8 cellular contexts compared by ENCODE assay signal in the genomic region with DNA sequence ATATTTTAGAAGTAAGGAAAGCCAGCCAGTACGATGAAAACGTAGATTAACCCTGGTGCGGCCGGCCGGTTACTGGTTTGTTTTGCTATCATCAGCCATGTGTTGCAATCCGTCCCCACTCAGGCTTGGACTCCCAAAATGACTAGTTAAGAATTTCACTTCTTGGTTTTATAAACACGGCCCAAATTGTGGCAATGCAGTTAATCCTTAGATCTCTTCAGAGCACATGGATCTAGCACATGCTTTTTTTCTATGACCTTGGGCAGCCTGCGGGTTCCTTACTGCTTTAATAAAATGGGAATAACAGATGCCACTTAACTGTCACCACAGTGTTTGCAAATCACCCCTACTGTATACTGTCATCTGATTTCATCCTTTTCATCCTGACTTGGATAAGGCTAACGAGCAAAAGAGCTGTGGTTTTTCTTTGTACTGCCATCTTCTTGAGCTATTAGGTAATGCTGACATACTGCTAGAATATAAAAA.
DNase-seq lines count a peak whose midpoint lies in the region; ATAC-seq lines count a peak whose summit lies in the region.

No MANE protein-coding gene starts in this region.

- ATAC-seq in GM21529 (IDR thresholded peaks at IDR 0.05; ENCODE audit: unreplicated experiment) (peak; percentile 28), GM18907 (IDR thresholded peaks at IDR 0.05; ENCODE audit: unreplicated experiment) (no peak)

- H3K4me1 ChIP-seq in effector memory CD4-positive, alpha-beta T cell (ENCODE audit: control insufficient read depth, insufficient read depth, low read length, poor library complexity, severe bottlenecking), result peaks cover 9% of the 10 kb centered on the region
- H3K4me1 ChIP-seq in muscle layer of colon (ENCODE audit: insufficient read depth, low read length), result peaks cover 20% of the 10 kb centered on the region

- peak overlapping the region; percentile 83 for H3K4me3 ChIP-seq in effector memory CD4-positive, alpha-beta T cell (ENCODE audit: insufficient read depth, low read depth, low read length, poor library complexity, severe bottlenecking)
- H3K4me3 ChIP-seq in muscle layer of colon (ENCODE audit: low read depth in 1 of 2, low read length in 2 of 2), result peak overlapping the region; percentile 44 to 90

- H3K36me3 ChIP-seq in effector memory CD4-positive, alpha-beta T cell (ENCODE audit: control insufficient read depth, insufficient read depth, low read length), result no peaks in the 10 kb centered on the region
- H3K36me3 ChIP-seq in muscle layer of colon (ENCODE audit: insufficient read depth, low read length), result no peaks in the 10 kb centered on the region

- H3K27me3 ChIP-seq in effector memory CD4-positive, alpha-beta T cell (replicated peaks; ENCODE audit: control insufficient read depth, insufficient read depth, low read length, poor library complexity, severe bottlenecking), result no peaks in the 10 kb centered on the region
- H3K27me3 ChIP-seq in muscle layer of colon (ENCODE audit: control insufficient read depth in 1 of 2, insufficient read depth in 2 of 2, low read length in 2 of 2), result no peaks in the 10 kb centered on the region

- peak overlapping the region; percentile 97 for H3K27ac ChIP-seq in effector memory CD4-positive, alpha-beta T cell (ENCODE audit: insufficient read depth, low read length, poor library complexity, severe bottlenecking)
- H3K27ac ChIP-seq in muscle layer of colon (ENCODE audit: low read depth, low read length), result peak overlapping the region; percentile 88

- peak; percentile 49 for DNase-seq in Ammon's horn (ENCODE audit: low spot score)
- peak; percentile 45 for DNase-seq in RPMI8226
- no peak for DNase-seq in effector memory CD4-positive, alpha-beta T cell
- DNase-seq in NCI-H510A (lab: John Stamatoyannopoulos, UW), result no peak
- no peak for DNase-seq in NCI-H1048 (lab: John Stamatoyannopoulos, UW)

- no peaks in the 10 kb centered on the region for H3K9me3 ChIP-seq in effector memory CD4-positive, alpha-beta T cell (ENCODE audit: control insufficient read depth, low read length)
- no peaks in the 10 kb centered on the region for H3K9me3 ChIP-seq in muscle layer of colon (ENCODE audit: low read length)

- peak overlapping the region; percentile 93 for H3K9ac ChIP-seq in muscle layer of colon (ENCODE audit: low read length)

Comparison
In these comparisons a context has a peak if more than half of its experiments do, and no peak if none do; other contexts are left out.
1. DNase-seq: peak in Ammon's horn (single experiment) and RPMI8226 (single experiment); none in effector memory CD4-positive, alpha-beta T cell (0 of 3), NCI-H510A (single experiment) and NCI-H1048 (single experiment).